ENCODE assay signal across 12 cellular contexts in genomic region chr11:35177370-35177769, GRCh38. TPM values are rescaled to one million over a fixed set of nuclear protein-coding genes. Genes with fewer than 3 reads are reported as not detected.
DNase-seq lines count a peak whose midpoint lies in the region; ATAC-seq, FAIRE-seq and TF ChIP-seq lines count a peak whose summit lies in the region.
"Had no signal": no experiment of that assay in that cellular context is flagged by ENCODE, and none has a peak within 500 bp of the region (broad histone marks: within the 10 kb centered on the region; RNA-seq: fewer than 3 reads in every experiment).

No MANE protein-coding gene starts in this region.

- ATAC-seq in activated CD8-positive, alpha-beta memory T cell treated with anti-CD3 and anti-CD28 coated beads, Interleukin-2, amount 10 ng/mL, durations not matched to agents 7 days and 5 days = peak; percentile 85
- ATAC-seq in PC-3 = no peak
- ATAC-seq in stimulated activated effector memory CD8-positive, alpha-beta T cell treated with anti-CD3 and anti-CD28 coated beads, Interleukin-12 subunit alpha, Interleukin-12 subunit beta, amount 100 ng/mL, for 72 hours = peak; percentile 89

- intact Hi-C loops in PC-3 (cut with micrococcal nuclease) = no loop called here

- H3K27me3 Mint-ChIP-seq in activated CD8-positive, alpha-beta memory T cell treated with anti-CD3 and anti-CD28 coated beads, Interleukin-2, amount 10 ng/mL, durations not matched to agents 7 days and 5 days = no peaks in the 10 kb centered on the region
- H3K27me3 Mint-ChIP-seq in mesothelial cell of epicardium (ENCODE audit: low read depth) = peaks cover 2% of the 10 kb centered on the region

- TF ChIP-seq CTCF in PC-3 (conservative IDR thresholded peaks at IDR 0.05; ENCODE audit: low read depth, low read length) (no peak), brain microvascular endothelial cell (IDR thresholded peaks at IDR 0.05; ENCODE audit: low read depth, low read length, missing control alignments) (no peak), mesothelial cell of epicardium (IDR thresholded peaks at IDR 0.05; ENCODE audit: unreplicated experiment) (no peak)

- H3K4me1 ChIP-seq in PC-3 (ENCODE audit: insufficient read depth, low read length) = peaks cover 74% of the 10 kb centered on the region

- no peak for FAIRE-seq in H54 (lab: Jason Lieb, UNC)

- H2AFZ ChIP-seq in PC-3 (ENCODE audit: low read length) = no peak overlapping the region

- peaks cover 91% of the 10 kb centered on the region for H3K4me1 Mint-ChIP-seq in activated CD8-positive, alpha-beta memory T cell treated with anti-CD3 and anti-CD28 coated beads, Interleukin-2, amount 10 ng/mL, durations not matched to agents 7 days and 5 days
- peaks cover 82% of the 10 kb centered on the region for H3K4me1 Mint-ChIP-seq in stimulated activated effector memory CD8-positive, alpha-beta T cell treated with anti-CD3 and anti-CD28 coated beads, Interleukin-12 subunit alpha, Interleukin-12 subunit beta, amount 100 ng/mL, for 72 hours
- no peaks in the 10 kb centered on the region for H3K4me1 Mint-ChIP-seq in mesothelial cell of epicardium

- H3K4me3 ChIP-seq in PC-3 (ENCODE audit: low read length) = no peak overlapping the region
- no peak overlapping the region for H3K4me3 ChIP-seq in brain microvascular endothelial cell (ENCODE audit: low read depth, low read length)
- H3K4me3 ChIP-seq: right lobe of liver had no signal

- peaks cover 57% of the 10 kb centered on the region for H3K36me3 ChIP-seq in PC-3 (ENCODE audit: low read depth, low read length)
- peaks cover 38% of the 10 kb centered on the region for H3K36me3 ChIP-seq in brain microvascular endothelial cell (replicated peaks)
- H3K36me3 ChIP-seq: right lobe of liver had no signal

- H3K9me3 Mint-ChIP-seq in activated CD8-positive, alpha-beta memory T cell treated with anti-CD3 and anti-CD28 coated beads, Interleukin-2, amount 10 ng/mL, durations not matched to agents 7 days and 5 days (ENCODE audit: low read depth) = no peaks in the 10 kb centered on the region
- H3K9me3 Mint-ChIP-seq in stimulated activated effector memory CD8-positive, alpha-beta T cell treated with anti-CD3 and anti-CD28 coated beads, Interleukin-12 subunit alpha, Interleukin-12 subunit beta, amount 100 ng/mL, for 72 hours = no peaks in the 10 kb centered on the region
- H3K9me3 Mint-ChIP-seq in mesothelial cell of epicardium = no peaks in the 10 kb centered on the region

- no peak for TF ChIP-seq POLR2A in H54 (IDR thresholded peaks at IDR 0.05; ENCODE audit: low read depth, low read length)

- peaks cover 38% of the 10 kb centered on the region for H4K20me1 ChIP-seq in PC-3 (ENCODE audit: low read length)

- peaks cover 65% of the 10 kb centered on the region for H3K36me3 Mint-ChIP-seq in activated CD8-positive, alpha-beta memory T cell treated with anti-CD3 and anti-CD28 coated beads, Interleukin-2, amount 10 ng/mL, durations not matched to agents 7 days and 5 days
- H3K36me3 Mint-ChIP-seq in stimulated activated effector memory CD8-positive, alpha-beta T cell treated with anti-CD3 and anti-CD28 coated beads, Interleukin-12 subunit alpha, Interleukin-12 subunit beta, amount 100 ng/mL, for 72 hours = peaks cover 96% of the 10 kb centered on the region
- no peaks in the 10 kb centered on the region for H3K36me3 Mint-ChIP-seq in mesothelial cell of epicardium

- POLR2A ChIA-PET in PC-3 (lab: Charles Lee; ENCODE audit: unreplicated experiment) = interaction anchor here (0.7 kb wide), 1 partner anchor 222 kb away, joined by 4 read pairs; no protein-coding TSS in a partner anchor

- H3K27me3 ChIP-seq in PC-3 (ENCODE audit: low read length) (no peaks in the 10 kb centered on the region), brain microvascular endothelial cell (replicated peaks) (no peaks in the 10 kb centered on the region)
- H3K27me3 ChIP-seq: right lobe of liver had no signal

- H3K27ac Mint-ChIP-seq in activated CD8-positive, alpha-beta memory T cell treated with anti-CD3 and anti-CD28 coated beads, Interleukin-2, amount 10 ng/mL, durations not matched to agents 7 days and 5 days = peak overlapping the region; percentile 75
- H3K27ac Mint-ChIP-seq in stimulated activated effector memory CD8-positive, alpha-beta T cell treated with anti-CD3 and anti-CD28 coated beads, Interleukin-12 subunit alpha, Interleukin-12 subunit beta, amount 100 ng/mL, for 72 hours = peak overlapping the region; percentile 33
- H3K27ac Mint-ChIP-seq in mesothelial cell of epicardium = no peak overlapping the region

- CTCF ChIA-PET in activated CD8-positive, alpha-beta memory T cell treated with anti-CD3 and anti-CD28 coated beads, Interleukin-2, amount 10 ng/mL, durations not matched to agents 7 days and 5 days (lab: Charles Lee) = interaction anchor here (1.1 to 7.8 kb wide), 7 partner anchors 13 to 177 kb away, joined by 3 to 64 read pairs (median 6); no protein-coding TSS in a partner anchor
- CTCF ChIA-PET in PC-3 (lab: Charles Lee) = no interaction called here

- 0 out of 2 replicates have a peak overlapping the region, but pooled peaks have one; percentile 46 for H3K4me2 ChIP-seq in PC-3 (ENCODE audit: low read length)

- no peak overlapping the region for H3K4me3 Mint-ChIP-seq in activated CD8-positive, alpha-beta memory T cell treated with anti-CD3 and anti-CD28 coated beads, Interleukin-2, amount 10 ng/mL, durations not matched to agents 7 days and 5 days
- peak overlapping the region; percentile 17 for H3K4me3 Mint-ChIP-seq in stimulated activated effector memory CD8-positive, alpha-beta T cell treated with anti-CD3 and anti-CD28 coated beads, Interleukin-12 subunit alpha, Interleukin-12 subunit beta, amount 100 ng/mL, for 72 hours
- no peak overlapping the region for H3K4me3 Mint-ChIP-seq in mesothelial cell of epicardium

- H3F3A ChIP-seq in PC-3 (ENCODE audit: low read length, unreplicated experiment) = peaks cover 4% of the 10 kb centered on the region

- peaks cover 83% of the 10 kb centered on the region for H3K79me2 ChIP-seq in PC-3 (ENCODE audit: low read length)

- no TSS peak for BruUV-seq in PC-3 (replicated peaks; lab: Mats Ljungman, UMichigan)

- H3K9me3 ChIP-seq in PC-3 (ENCODE audit: low read length) = no peaks in the 10 kb centered on the region
- H3K9me3 ChIP-seq: right lobe of liver had no signal

- DNase-seq in activated CD8-positive, alpha-beta memory T cell treated with anti-CD3 and anti-CD28 coated beads, Interleukin-2, amount 10 ng/mL, durations not matched to agents 7 days and 5 days = peak; percentile 82
- DNase-seq in activated CD8-positive, alpha-beta memory T cell treated with anti-CD3 and anti-CD28 coated beads, Interleukin-2, amount 50 U/mL, for 48 hours = no peak
- DNase-seq in PC-3 = no peak
- peak; percentile 35 for DNase-seq in brain microvascular endothelial cell
- no peak for DNase-seq in stimulated activated effector memory CD8-positive, alpha-beta T cell treated with anti-CD3 and anti-CD28 coated beads, Interleukin-12 subunit alpha, Interleukin-12 subunit beta, amount 100 ng/mL, for 72 hours (ENCODE audit: low spot score in 2 of 2)
- DNase-seq in iPS-NIHi11 (ENCODE audit: low spot score) = no peak
- DNase-seq in H54 (ENCODE audit: insufficient read length, low spot score) = no peak
- DNase-seq in mesothelial cell of epicardium (ENCODE audit: low spot score in 2 of 2, unreplicated experiment in 2 of 2) = no peak
- DNase-seq: midbrain, NCI-H1694 treated with DMSO at 0.1 percent for 48 hours, right lobe of liver, T1000 had no signal

- H3K9me2 ChIP-seq in PC-3 (replicated peaks; ENCODE audit: low read length) = no peaks in the 10 kb centered on the region

- H3K27ac ChIP-seq in PC-3 (ENCODE audit: low read length) (peak overlapping the region; percentile 66; the same call in 1 of the 2 replicates), brain microvascular endothelial cell (no peak overlapping the region)
- H3K27ac ChIP-seq: right lobe of liver had no signal

- H3K9ac ChIP-seq in PC-3 (ENCODE audit: low read length) = no peak overlapping the region

- in situ Hi-C loops in brain microvascular endothelial cell (cut with HindIII; ENCODE audit: low pct_ligation_motif_present, low sequenced_read_pairs) = no loop called here

RNA-seq across cellular contexts. Expression of gene CD44, which starts 38.4 kb away (rescaled TPM):
- total RNA-seq in activated CD8-positive, alpha-beta memory T cell treated with anti-CD3 and anti-CD28 coated beads, Interleukin-2, amount 10 ng/mL, durations not matched to agents 7 days and 5 days = 100 to 1,000 TPM; 212 to 294 TPM
- 181 and 241 TPM in 2 replicates for total RNA-seq in PC-3 (2014; rRNA removed)
- 1.7 to 2.9 TPM (median 1.9 TPM) in 3 replicates for total RNA-seq in mesothelial cell of epicardium

Comparison
In these comparisons a context has a peak if more than half of its experiments do, and no peak if none do; other contexts are left out.
1. DNase-seq: peak in activated CD8-positive, alpha-beta memory T cell treated with anti-CD3 and anti-CD28 coated beads, Interleukin-2, amount 10 ng/mL, durations not matched to agents 7 days and 5 days (single experiment) and brain microvascular endothelial cell (single experiment); none in activated CD8-positive, alpha-beta memory T cell treated with anti-CD3 and anti-CD28 coated beads, Interleukin-2, amount 50 U/mL, for 48 hours (single experiment), PC-3 (single experiment), stimulated activated effector memory CD8-positive, alpha-beta T cell treated with anti-CD3 and anti-CD28 coated beads, Interleukin-12 subunit alpha, Interleukin-12 subunit beta, amount 100 ng/mL, for 72 hours (0 of 2), iPS-NIHi11 (single experiment), H54 (single experiment) and mesothelial cell of epicardium (0 of 2).
2. RNA of gene CD44, which starts 38.4 kb away (total RNA-seq): 212 to 294 TPM in activated CD8-positive, alpha-beta memory T cell treated with anti-CD3 and anti-CD28 coated beads, Interleukin-2, amount 10 ng/mL, durations not matched to agents 7 days and 5 days and 181 to 241 TPM in PC-3; 1.7 to 2.9 TPM in mesothelial cell of epicardium; every median in the first group is over 10 times any median in the second.